1 cellular context compared by ENCODE assay signal in the genomic region with DNA sequence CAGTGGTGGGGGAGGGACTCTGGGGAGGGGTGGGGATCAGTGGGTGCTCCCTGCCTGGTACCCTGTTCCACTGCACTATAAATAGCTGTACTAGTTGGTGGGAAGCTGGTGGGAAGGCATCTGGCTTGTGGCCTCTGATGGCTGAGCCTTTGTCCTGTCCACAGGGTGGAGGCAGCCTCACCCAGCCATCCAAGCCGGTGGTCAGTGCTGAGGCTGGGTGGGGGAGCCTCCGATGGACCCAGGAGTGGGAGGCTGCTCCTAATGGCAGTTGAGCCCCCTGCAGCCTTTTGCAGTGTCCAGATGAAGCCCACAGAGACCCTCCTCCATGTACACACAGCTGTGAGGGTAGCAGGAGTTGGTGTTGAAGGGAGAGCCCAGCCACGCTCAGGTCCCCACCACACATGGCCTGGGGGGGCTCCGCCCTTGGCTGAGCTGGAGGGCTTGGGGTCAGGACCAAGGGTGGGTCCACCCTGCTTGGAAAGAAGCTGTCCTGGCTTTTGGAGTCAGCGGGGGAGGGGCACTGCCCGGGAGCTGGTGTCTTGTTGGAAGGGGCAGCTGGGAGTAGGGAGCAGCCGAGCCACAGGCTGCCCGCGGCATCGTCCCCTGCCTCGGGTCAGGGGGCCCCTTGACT.
TF ChIP-seq lines count a peak whose summit lies in the region.

No MANE protein-coding gene starts in this region.

TF ChIP-seq in GM23338, 12 proteins besides CTCF, POLR2A, EP300 and RAD21 (continued from another document):
- TF ChIP-seq, protein P1, sequence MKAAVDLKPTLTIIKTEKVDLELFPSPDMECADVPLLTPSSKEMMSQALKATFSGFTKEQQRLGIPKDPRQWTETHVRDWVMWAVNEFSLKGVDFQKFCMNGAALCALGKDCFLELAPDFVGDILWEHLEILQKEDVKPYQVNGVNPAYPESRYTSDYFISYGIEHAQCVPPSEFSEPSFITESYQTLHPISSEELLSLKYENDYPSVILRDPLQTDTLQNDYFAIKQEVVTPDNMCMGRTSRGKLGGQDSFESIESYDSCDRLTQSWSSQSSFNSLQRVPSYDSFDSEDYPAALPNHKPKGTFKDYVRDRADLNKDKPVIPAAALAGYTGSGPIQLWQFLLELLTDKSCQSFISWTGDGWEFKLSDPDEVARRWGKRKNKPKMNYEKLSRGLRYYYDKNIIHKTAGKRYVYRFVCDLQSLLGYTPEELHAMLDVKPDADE (IDR thresholded peaks at IDR 0.05): no peak
